ENCODE assay signal across 40 cellular contexts in the genomic region with DNA sequence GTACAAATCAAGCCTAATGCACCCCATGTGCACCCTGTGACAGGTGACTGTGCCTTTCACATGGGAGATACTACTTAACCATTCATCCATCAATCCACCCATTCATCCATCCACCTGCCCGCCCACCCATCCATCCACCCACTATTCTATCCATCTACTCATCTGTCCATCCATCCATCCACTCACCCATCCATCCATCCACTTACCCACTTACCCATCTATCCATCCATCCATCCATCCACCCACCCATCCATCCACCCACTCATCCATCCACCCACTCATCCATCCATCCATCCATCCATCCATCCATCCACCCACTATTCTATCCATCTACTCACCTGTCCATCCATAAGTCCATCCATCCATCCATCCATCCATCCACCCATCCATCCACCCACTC.
"Had no signal": no experiment of that assay in that cellular context is flagged by ENCODE, and none has a peak within 500 bp of the region (broad histone marks: within the 10 kb centered on the region; RNA-seq: fewer than 3 reads in every experiment).

No MANE protein-coding gene starts in this region.

- H3K27me3 ChIP-seq: brain microvascular endothelial cell, Peyer's patch had no signal

- H3K27ac ChIP-seq: brain microvascular endothelial cell, Peyer's patch, VCaP had no signal

- ATAC-seq: activated T-cell treated with anti-CD3 and anti-CD28 coated beads, Interleukin-2, amount 50 U/mL, for 4 hours; PC-3 had no signal

- H3K4me3 Mint-ChIP-seq: activated CD4-positive, alpha-beta memory T cell treated with anti-CD3 and anti-CD28 coated beads for 36 hours; activated naive CD8-positive, alpha-beta T cell treated with anti-CD3 and anti-CD28 coated beads for 36 hours; activated T-cell treated with anti-CD3 and anti-CD28 coated beads, Interleukin-2, amount 50 U/mL, for 4 hours had no signal

- H3K9me3 Mint-ChIP-seq: activated B cell treated with CpG ODN at 0.5 μM for 24 hours; activated CD4-positive, alpha-beta memory T cell treated with anti-CD3 and anti-CD28 coated beads for 36 hours; activated naive CD8-positive, alpha-beta T cell treated with anti-CD3 and anti-CD28 coated beads for 36 hours; activated T-cell treated with anti-CD3 and anti-CD28 coated beads, Interleukin-2, amount 50 U/mL, for 4 hours had no signal

- H3K9me3 ChIP-seq: Peyer's patch had no signal

- H3K27ac Mint-ChIP-seq: activated CD4-positive, alpha-beta memory T cell treated with anti-CD3 and anti-CD28 coated beads for 36 hours; activated naive CD8-positive, alpha-beta T cell treated with anti-CD3 and anti-CD28 coated beads for 36 hours had no signal

- H3K27me3 Mint-ChIP-seq: activated B cell treated with CpG ODN at 0.5 μM for 24 hours; activated CD4-positive, alpha-beta memory T cell treated with anti-CD3 and anti-CD28 coated beads for 36 hours; activated naive CD8-positive, alpha-beta T cell treated with anti-CD3 and anti-CD28 coated beads for 36 hours had no signal

- DNase-seq: activated B cell treated with CpG ODN at 0.5 μM for 24 hours; activated CD4-positive, alpha-beta memory T cell treated with anti-CD3 and anti-CD28 coated beads for 36 hours; activated CD4-positive, alpha-beta T cell treated with anti-CD3 and anti-CD28 coated beads for 4 hours; activated CD4-positive, alpha-beta T cell treated with anti-CD3 and anti-CD28 coated beads, Interleukin-2, amount 50 U/mL, for 1 hour; activated CD4-positive, CD25-positive, alpha-beta regulatory T cell treated with anti-CD3 and anti-CD28 coated beads, Interleukin-2, amount 50 U/mL, for 72 hours; activated CD8-positive, alpha-beta memory T cell treated with anti-CD3 and anti-CD28 coated beads, Interleukin-2, amount 50 U/mL, for 4 hours; activated effector memory CD4-positive, alpha-beta T cell treated with anti-CD3 and anti-CD28 coated beads, Interleukin-2, amount 50 U/mL, for 16 hours; activated naive CD4-positive, alpha-beta T cell; activated naive CD4-positive, alpha-beta T cell treated with anti-CD3 and anti-CD28 coated beads, Interleukin-2, amount 50 U/mL, for 16 hours; activated naive CD8-positive, alpha-beta T cell treated with anti-CD3 and anti-CD28 coated beads for 36 hours; activated T-cell treated with anti-CD3 and anti-CD28 coated beads for 4 hours; activated T-cell treated with anti-CD3 and anti-CD28 coated beads, Interleukin-2, amount 50 U/mL, for 4 hours; amniotic stem cell; aorta; brain microvascular endothelial cell; central memory CD4-positive, alpha-beta T cell; Kasumi-1; KG1; MM.1S; MV-4-11; NCI-H1092 treated with DMSO at 0.1 percent for 48 hours; NCI-H1417; NCI-H146; NCI-H187; NCI-H2029 treated with DMSO at 0.1 percent for 48 hours; NCI-H2107; NCI-H2171; NCI-H510A; NCI-H526; NCI-H748 treated with DMSO at 0.1 percent for 48 hours; NK-92 treated with Interleukin-12 subunit alpha and Interleukin-12 subunit beta, amount 100 ng/mL, for 24 hours; PC-3; Peyer's patch; RPMI8226; SHP77 treated with DMSO at 0.1 percent for 48 hours; SW 1271; T-helper 1 cell; T-helper 2 cell; T-helper 9 cell had no signal
